8 cellular contexts compared by ENCODE assay signal in the genomic region with DNA sequence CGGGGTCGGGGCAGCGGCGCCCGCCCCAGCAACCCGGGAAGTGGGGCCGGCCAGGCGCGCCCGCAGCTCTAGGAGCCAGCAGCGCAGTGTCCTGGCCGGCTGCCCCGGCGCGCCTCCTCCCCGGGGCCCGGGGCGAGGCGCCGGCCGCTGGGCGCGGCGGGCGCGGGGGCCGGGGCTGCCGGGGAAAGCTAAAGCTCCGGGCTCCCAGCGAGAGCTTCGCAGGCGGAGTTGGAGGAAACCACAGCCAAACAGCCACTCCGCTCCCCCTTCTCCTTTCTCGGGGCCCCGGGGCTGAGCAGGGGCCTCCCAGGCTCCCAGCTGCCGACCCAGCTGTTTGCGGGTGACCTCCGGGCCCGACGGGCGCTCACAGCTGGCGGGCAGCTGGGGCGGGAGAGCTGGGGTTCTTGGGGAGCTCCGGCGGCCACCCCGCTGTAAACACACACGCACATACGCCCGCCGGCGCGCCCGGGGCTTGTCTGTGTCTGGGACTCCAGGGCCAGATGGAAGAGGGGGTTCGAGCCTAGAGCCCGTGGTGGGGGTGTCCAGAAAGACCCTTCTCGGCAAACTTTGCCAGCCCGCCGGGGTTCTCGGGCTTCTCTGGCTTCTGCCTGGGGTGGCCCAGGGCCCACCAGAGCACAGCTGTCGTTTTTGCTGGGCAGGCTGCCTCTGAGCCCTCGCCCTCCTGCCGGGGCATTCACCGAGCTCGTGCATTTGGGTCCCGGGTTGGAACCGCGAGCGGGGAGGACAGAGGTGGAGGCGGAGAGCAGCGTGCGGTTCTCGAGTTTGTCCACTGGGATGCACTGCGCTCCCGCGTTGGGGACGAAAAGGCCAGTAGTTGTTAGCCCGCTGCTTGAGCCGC. TPM values are rescaled to one million over a fixed set of nuclear protein-coding genes. Genes with fewer than 3 reads are reported as not detected.
DNase-seq lines count a peak whose midpoint lies in the region; ATAC-seq and TF ChIP-seq lines count a peak whose summit lies in the region.

No MANE protein-coding gene starts in this region.

- no peak overlapping the region for H2BK12ac ChIP-seq in neuronal stem cell (ENCODE audit: low read length)

- WGBS in neuronal stem cell (ENCODE audit: extremely low coverage in 2 of 2, insufficient read length in 2 of 2, insufficient replicate concordance in 1 of 2), 2 donors = no CpG with 5 or more reads among the region's 78 CpGs

- H2AFZ ChIP-seq in neuronal stem cell (ENCODE audit: low read length) = no peak overlapping the region

- no peak overlapping the region for H2BK120ac ChIP-seq in neuronal stem cell (ENCODE audit: low read depth, low read length)

- no peak overlapping the region for H4K91ac ChIP-seq in neuronal stem cell (ENCODE audit: low read depth, low read length, poor library complexity)

- no peak overlapping the region for H2BK5ac ChIP-seq in neuronal stem cell (ENCODE audit: low read length)

- peaks cover 17 to 73% (median 58%) of the 10 kb centered on the region in 3 experiments for H3K27me3 ChIP-seq in neuronal stem cell (ENCODE audit: control insufficient read depth in 3 of 3, insufficient read depth in 3 of 3, low read depth in 1 of 3, low read length in 3 of 3)

- H2AK5ac ChIP-seq in neuronal stem cell (ENCODE audit: low read depth, low read length) = peak overlapping the region; percentile 36

- no peak overlapping the region for H2BK15ac ChIP-seq in neuronal stem cell (ENCODE audit: low read length)

- H4K8ac ChIP-seq in neuronal stem cell (ENCODE audit: low read depth, low read length) = no peak overlapping the region

- peak overlapping the region; percentile 78 for H3K18ac ChIP-seq in neuronal stem cell (ENCODE audit: low read length)

- no peaks in the 10 kb centered on the region for H3K79me1 ChIP-seq in neuronal stem cell (ENCODE audit: low read depth, low read length)

- H3K4me1 ChIP-seq in neuronal stem cell (ENCODE audit: control insufficient read depth in 2 of 2, insufficient read depth in 1 of 2, low read depth in 1 of 2, low read length in 2 of 2) = peaks cover 0 to 27% of the 10 kb centered on the region in 2 donors

- H3K27ac ChIP-seq in neuronal stem cell (replicated peaks; ENCODE audit: low read length) = no peak overlapping the region

- H3K14ac ChIP-seq in neuronal stem cell (ENCODE audit: low read length) = no peak overlapping the region

- no peaks in the 10 kb centered on the region for H3K36me3 ChIP-seq in neuronal stem cell (replicated peaks in 1 of 2; ENCODE audit: control insufficient read depth in 2 of 2, insufficient read depth in 2 of 2, low read length in 2 of 2)

- H3K4me2 ChIP-seq in neuronal stem cell (ENCODE audit: insufficient read depth, low read length, poor library complexity, severe bottlenecking) = peak overlapping the region; percentile 96

- ATAC-seq in HG02610 (IDR thresholded peaks at IDR 0.05; ENCODE audit: unreplicated experiment) (no peak), HG03378 (IDR thresholded peaks at IDR 0.05; ENCODE audit: unreplicated experiment) (no peak)

- peak overlapping the region; percentile 10 for H3K4me3 ChIP-seq in fibroblast of mammary gland (ENCODE audit: control insufficient read depth, low read depth, low read length)
- H3K4me3 ChIP-seq in neuronal stem cell (ENCODE audit: low read length in 2 of 2) = peak overlapping the region in 1 of 2 donors; percentile 78

- H3K4ac ChIP-seq in neuronal stem cell (ENCODE audit: low read length) = no peak overlapping the region

- no peak overlapping the region for H3K9ac ChIP-seq in neuronal stem cell (ENCODE audit: low read depth, low read length, poor library complexity)

- peak; percentile 13 for DNase-seq in stimulated activated CD4-positive, alpha-beta T cell treated with anti-CD3 and anti-CD28 coated beads, Interleukin-1b, Interleukin-23, amount 100 ng/mL, for 48 hours
- DNase-seq in stimulated activated CD4-positive, alpha-beta T cell treated with anti-CD3 and anti-CD28 coated beads, Interleukin-4, amount 100 ng/mL, for 4 hours = no peak
- peak; percentile 80 for DNase-seq in RPMI7951 (ENCODE audit: low read depth)
- DNase-seq in fibroblast of mammary gland (ENCODE audit: low read depth) = peak; percentile 43
- peak; percentile 70 for DNase-seq in neuronal stem cell (ENCODE audit: low spot score)
- DNase-seq in glomerular visceral epithelial cell (ENCODE audit: extremely low spot score) = no peak

- H3K9me3 ChIP-seq in neuronal stem cell (replicated peaks in 1 of 2; ENCODE audit: control insufficient read depth in 2 of 2, insufficient read depth in 1 of 2, low read depth in 1 of 2, low read length in 2 of 2) = no peaks in the 10 kb centered on the region

- H3K23ac ChIP-seq in neuronal stem cell (ENCODE audit: low read depth, low read length, poor library complexity) = no peak overlapping the region

- peak; percentile 36 for TF ChIP-seq CTCF in fibroblast of mammary gland (conservative IDR thresholded peaks at IDR 0.05; ENCODE audit: control insufficient read depth, insufficient read depth, low read depth, low read length)

RNA-seq across cellular contexts. Expression of a gene that starts 1.5 kb away (rescaled TPM):
- 2.2 TPM in 2 replicates for total RNA-seq in RPMI7951 (2014; rRNA removed; shearing (Covaris generic))
- polyA plus RNA-seq in neuronal stem cell (2013, experiment 1 of 2) = 0.32 TPM
- polyA plus RNA-seq in neuronal stem cell (2013, experiment 2 of 2) = 0.42 TPM

Comparison
In these comparisons a context has a peak if more than half of its experiments do, and no peak if none do; other contexts are left out.
1. DNase-seq: peak in stimulated activated CD4-positive, alpha-beta T cell treated with anti-CD3 and anti-CD28 coated beads, Interleukin-1b, Interleukin-23, amount 100 ng/mL, for 48 hours (single experiment), RPMI7951 (single experiment), fibroblast of mammary gland (single experiment) and neuronal stem cell (single experiment); none in stimulated activated CD4-positive, alpha-beta T cell treated with anti-CD3 and anti-CD28 coated beads, Interleukin-4, amount 100 ng/mL, for 4 hours (0 of 2) and glomerular visceral epithelial cell (single experiment).